ENCODE assay signal across 26 cellular contexts in genomic region chr11:18739684-18740083, GRCh38. TPM values are rescaled to one million over a fixed set of nuclear protein-coding genes. Genes with fewer than 3 reads are reported as not detected.
"Had no signal": no experiment of that assay in that cellular context is flagged by ENCODE, and none has a peak within 500 bp of the region (broad histone marks: within the 10 kb centered on the region; RNA-seq: fewer than 3 reads in every experiment).

No MANE protein-coding gene starts in this region.

- H3K4me1 ChIP-seq: gastrocnemius medialis, heart right ventricle, psoas muscle, spleen, tibial artery, upper lobe of right lung, vagina had no signal

- H3K4me3 ChIP-seq: gastrocnemius medialis, heart right ventricle, psoas muscle, spleen, tibial artery, upper lobe of right lung, vagina had no signal

- H3K36me3 ChIP-seq: gastrocnemius medialis, neutrophil, spleen, tibial artery, upper lobe of right lung, vagina had no signal

- H3K27me3 ChIP-seq: gastrocnemius medialis, neutrophil, spleen, upper lobe of right lung, vagina had no signal

- ATAC-seq: gastrocnemius medialis; heart right ventricle; left lobe of liver; naive thymus-derived CD4-positive, alpha-beta T cell; psoas muscle; sciatic nerve; stimulated activated memory B cell treated with anti-CD40 and anti-IgM and Interleukin-4, amounts not matched to agents 10 μg/mL and 1 μg/mL and 100 μg/mL, for 72 hours; upper lobe of right lung had no signal

- H3K9me3 ChIP-seq: gastrocnemius medialis, heart right ventricle, neutrophil, psoas muscle, spleen, tibial artery, upper lobe of right lung, vagina had no signal

- H3K27ac ChIP-seq: gastrocnemius medialis, heart right ventricle, neutrophil, psoas muscle, spleen, tibial artery, upper lobe of right lung, vagina had no signal

- DNase-seq: effector CD4-positive, alpha-beta T cell; endodermal cell; gastrocnemius medialis; heart right ventricle; hypothalamus; islet precursor cell; mammary epithelial cell; naive thymus-derived CD4-positive, alpha-beta T cell; nephron progenitor cell; psoas muscle; retina; spleen; stimulated activated CD4-positive, alpha-beta T cell treated with anti-CD3 and anti-CD28 coated beads, Interleukin-15, amount 100 ng/mL, for 24 hours; stimulated activated CD4-positive, alpha-beta T cell treated with anti-CD3 and anti-CD28 coated beads, Interleukin-1b, Interleukin-23, amount 100 ng/mL, for 48 hours; stimulated activated CD4-positive, alpha-beta T cell treated with anti-CD3 and anti-CD28 coated beads, Interleukin-4, amount 100 ng/mL, for 24 hours; tibial artery; upper lobe of right lung had no signal

RNA-seq across cellular contexts. Expression of gene IGSF22, which starts 13.7 kb away (rescaled TPM):
- total RNA-seq: gastrocnemius medialis, osteoblast, vagina had no signal

RNA-seq across cellular contexts. Expression of gene PTPN5, which starts 51.9 kb away (rescaled TPM):
- total RNA-seq: dermis microvascular lymphatic vessel endothelial cell; left lobe of liver; mammary epithelial cell; mononuclear cell; naive thymus-derived CD4-positive, alpha-beta T cell; osteoblast; skeletal muscle tissue had no signal
- polyA plus RNA-seq: mammary epithelial cell; naive thymus-derived CD4-positive, alpha-beta T cell had no signal
